1 cellular context compared by ENCODE assay signal in genomic region chr12:113062502-113063395, GRCh38.
TF ChIP-seq lines count a peak whose summit lies in the region.

No MANE protein-coding gene starts in this region.

TF ChIP-seq in liver, 16 proteins besides CTCF, POLR2A, EP300 and RAD21 (continued from another document):
- TF ChIP-seq ZBTB33 (IDR thresholded peaks at IDR 0.05) (peak; percentile 73), FOXA2 (IDR thresholded peaks at IDR 0.05) (no peak), MAX (IDR thresholded peaks at IDR 0.05) (peak; percentile 83), NR2F2 (IDR thresholded peaks at IDR 0.05) (peak; percentile 18), HNF4G (IDR thresholded peaks at IDR 0.05) (no peak), SP1 (IDR thresholded peaks at IDR 0.05) (peak; percentile 82), RXRA (IDR thresholded peaks at IDR 0.05) (peak; percentile 98), HNF4A (conservative IDR thresholded peaks at IDR 0.05) (peak; percentile 60 to 79), YY1 (IDR thresholded peaks at IDR 0.05) (peak; percentile 29), EGR1 (IDR thresholded peaks at IDR 0.05; ENCODE audit: low read depth in 2 of 2) (peak in 1 of 2 donors; percentile 37), TAF1 (conservative IDR thresholded peaks at IDR 0.05) (no peak)
